In genomic region chr19:10567696-10568443, GRCh38 we compare ENCODE assay signal across 1 cellular context.
TF ChIP-seq lines count a peak whose summit lies in the region.

No MANE protein-coding gene starts in this region.

TF ChIP-seq in HEK293, 187 proteins besides CTCF, POLR2A, EP300 and RAD21 (continued from another document):
- TF ChIP-seq REST (tag by site-specific recombination; IDR thresholded peaks at IDR 0.05) (no peak), PRDM4 (tag by site-specific recombination; IDR thresholded peaks at IDR 0.05) (no peak), ZNF571 (tag by site-specific recombination; IDR thresholded peaks at IDR 0.05) (no peak), ZNF777 (tag by site-specific recombination; IDR thresholded peaks at IDR 0.05; ENCODE audit: borderline replicate concordance) (no peak), ZIC2 (tag by site-specific recombination; IDR thresholded peaks at IDR 0.05) (no peak), ZNF394 (tag by site-specific recombination; IDR thresholded peaks at IDR 0.05; ENCODE audit: borderline replicate concordance) (peak; percentile 38; the same call in 1 of the 2 replicates), ZNF558 (tag by site-specific recombination; IDR thresholded peaks at IDR 0.05) (no peak), ZNF155 (tag by site-specific recombination; IDR thresholded peaks at IDR 0.05) (no peak), ZNF302 (tag by site-specific recombination; IDR thresholded peaks at IDR 0.05; ENCODE audit: low read depth) (no peak), PRDM10 (tag by site-specific recombination; IDR thresholded peaks at IDR 0.05) (peak; percentile 34; the same call in 1 of the 2 replicates), ZNF555 (tag by site-specific recombination; conservative IDR thresholded peaks at IDR 0.05) (no peak), ZNF202 (tag by site-specific recombination; IDR thresholded peaks at IDR 0.05; ENCODE audit: borderline replicate concordance) (no peak), TRIM28 (IDR thresholded peaks at IDR 0.05; ENCODE audit: borderline replicate concordance, low read length) (no peak), GLI2 (tag by site-specific recombination; IDR thresholded peaks at IDR 0.05; ENCODE audit: borderline replicate concordance, low read depth) (no peak), ZNF266 (tag by site-specific recombination; IDR thresholded peaks at IDR 0.05; ENCODE audit: low read depth) (no peak), KLF10 (tag by site-specific recombination; IDR thresholded peaks at IDR 0.05) (no peak), RBAK (tag by site-specific recombination; IDR thresholded peaks at IDR 0.05) (no peak), ZNF776 (tag by site-specific recombination; IDR thresholded peaks at IDR 0.05; ENCODE audit: borderline replicate concordance) (no peak)
- TF ChIP-seq, protein P1, sequence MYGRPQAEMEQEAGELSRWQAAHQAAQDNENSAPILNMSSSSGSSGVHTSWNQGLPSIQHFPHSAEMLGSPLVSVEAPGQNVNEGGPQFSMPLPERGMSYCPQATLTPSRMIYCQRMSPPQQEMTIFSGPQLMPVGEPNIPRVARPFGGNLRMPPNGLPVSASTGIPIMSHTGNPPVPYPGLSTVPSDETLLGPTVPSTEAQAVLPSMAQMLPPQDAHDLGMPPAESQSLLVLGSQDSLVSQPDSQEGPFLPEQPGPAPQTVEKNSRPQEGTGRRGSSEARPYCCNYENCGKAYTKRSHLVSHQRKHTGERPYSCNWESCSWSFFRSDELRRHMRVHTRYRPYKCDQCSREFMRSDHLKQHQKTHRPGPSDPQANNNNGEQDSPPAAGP (tag by site-specific recombination; IDR thresholded peaks at IDR 0.05) = peak; percentile 37; the same call in 1 of the 2 replicates
- TF ChIP-seq, protein P2, sequence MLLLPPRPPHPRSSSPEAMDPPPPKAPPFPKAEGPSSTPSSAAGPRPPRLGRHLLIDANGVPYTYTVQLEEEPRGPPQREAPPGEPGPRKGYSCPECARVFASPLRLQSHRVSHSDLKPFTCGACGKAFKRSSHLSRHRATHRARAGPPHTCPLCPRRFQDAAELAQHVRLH (tag by site-specific recombination; IDR thresholded peaks at IDR 0.05) = no peak
- TF ChIP-seq, protein P3, sequence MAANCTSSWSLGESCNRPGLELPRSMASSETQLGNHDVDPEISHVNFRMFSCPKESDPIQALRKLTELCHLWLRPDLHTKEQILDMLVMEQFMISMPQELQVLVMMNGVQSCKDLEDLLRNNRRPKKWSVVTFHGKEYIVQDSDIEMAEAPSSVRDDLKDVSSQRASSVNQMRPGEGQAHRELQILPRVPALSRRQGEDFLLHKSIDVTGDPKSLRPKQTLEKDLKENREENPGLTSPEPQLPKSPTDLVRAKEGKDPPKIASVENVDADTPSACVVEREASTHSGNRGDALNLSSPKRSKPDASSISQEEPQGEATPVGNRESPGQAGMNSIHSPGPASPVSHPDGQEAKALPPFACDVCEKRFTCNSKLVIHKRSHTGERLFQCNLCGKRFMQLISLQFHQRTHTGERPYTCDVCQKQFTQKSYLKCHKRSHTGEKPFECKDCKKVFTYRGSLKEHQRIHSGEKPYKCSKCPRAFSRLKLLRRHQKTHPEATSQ (tag by site-specific recombination; IDR thresholded peaks at IDR 0.05) = no peak
